Comparison of ENCODE assay signal across 6 cellular contexts in genomic region chr7:121036776-121037175, GRCh38. TPM values are rescaled to one million over a fixed set of nuclear protein-coding genes. Genes with fewer than 3 reads are reported as not detected.
A peak's percentile ranks its signal among the peaks of the same experiment; 100 is the strongest.
DNase-seq lines count a peak whose midpoint lies in the region; ATAC-seq, FAIRE-seq and TF ChIP-seq lines count a peak whose summit lies in the region.
"Not testable (repeated sequence)": the region's sequence is repeated elsewhere in the genome, so short reads cannot be mapped to it uniquely, and the experiment has no call there.
"Had no signal": no experiment of that assay in that cellular context is flagged by ENCODE, and none has a peak within 500 bp of the region (broad histone marks: within the 10 kb centered on the region; RNA-seq: fewer than 3 reads in every experiment).

No MANE protein-coding gene starts in this region.

- H3K79me2 ChIP-seq in K562 (ENCODE audit: control insufficient read depth, insufficient read depth, low read length) = peaks cover 98% of the 10 kb centered on the region

- POLR2A ChIA-PET in CD8-positive, alpha-beta memory T cell (lab: Charles Lee); K562 (lab: Yijun Ruan, JAX): not testable (repeated sequence)

- not testable (repeated sequence) for DNase-seq in CD8-positive, alpha-beta memory T cell; K562 (ENCODE audit: extremely low read depth in 1 of 4, low spot score in 3 of 4); gastrocnemius medialis

- H3K27me3 ChIP-seq in CD8-positive, alpha-beta memory T cell (ENCODE audit: insufficient read depth, low read length, poor library complexity, severe bottlenecking); K562 (ENCODE audit: control insufficient read depth in 2 of 2, insufficient read depth in 2 of 2, low read length in 2 of 2); gastrocnemius medialis: not testable (repeated sequence)

- CTCF ChIA-PET in CD8-positive, alpha-beta memory T cell (lab: Charles Lee); K562 (lab: Yijun Ruan, JAX; ENCODE audit: low intra/inter-chr PET ratio): not testable (repeated sequence)

- not testable (repeated sequence) for H3K9me3 Mint-ChIP-seq in CD8-positive, alpha-beta memory T cell

- FAIRE-seq in K562 (lab: Jason Lieb, UNC) = not testable (repeated sequence)
- peak; percentile 31 for FAIRE-seq in colon (lab: Jason Lieb, UNC)

- H3K4me2 ChIP-seq in K562 (ENCODE audit: insufficient read depth, low read length) = not testable (repeated sequence)

- not testable (repeated sequence) for H3K4me3 ChIP-seq in CD8-positive, alpha-beta memory T cell (ENCODE audit: low read length); K562; gastrocnemius medialis

- TF ChIP-seq EP300 in K562 (IDR thresholded peaks at IDR 0.05; ENCODE audit: low read length) = not testable (repeated sequence)

- H3K27ac Mint-ChIP-seq in CD8-positive, alpha-beta memory T cell = not testable (repeated sequence)

- H3K4me3 Mint-ChIP-seq in CD8-positive, alpha-beta memory T cell = not testable (repeated sequence)

- H3K9me3 ChIP-seq in CD8-positive, alpha-beta memory T cell (ENCODE audit: low read length); K562 (replicated peaks; ENCODE audit: control insufficient read depth, insufficient read depth, low read depth, low read length); gastrocnemius medialis: not testable (repeated sequence)

- TF ChIP-seq CTCF in K562 (IDR thresholded peaks at IDR 0.05 in 2 of 3, conservative IDR thresholded peaks at IDR 0.05 in 1 of 3; ENCODE audit: insufficient read depth in 2 of 3, low read depth in 1 of 3, low read length in 3 of 3); gastrocnemius medialis (IDR thresholded peaks at IDR 0.05 in 4 of 5, conservative IDR thresholded peaks at IDR 0.05 in 1 of 5): not testable (repeated sequence)

- H3K9me1 ChIP-seq in K562 (ENCODE audit: control insufficient read depth, insufficient read depth, low read length) = not testable (repeated sequence)

- H3K4me1 ChIP-seq in CD8-positive, alpha-beta memory T cell (ENCODE audit: insufficient read depth, low read length) = not testable (repeated sequence)
- peaks cover 14 to 50% of the 10 kb centered on the region in 2 experiments; a peak in 4 of 5 replicates for H3K4me1 ChIP-seq in K562 (replicated peaks in 1 of 2; ENCODE audit: control insufficient read depth in 2 of 2, insufficient read depth in 2 of 2, low read length in 2 of 2)
- peaks cover 23 to 54% of the 10 kb centered on the region in 2 donors for H3K4me1 ChIP-seq in gastrocnemius medialis

- not testable (repeated sequence) for H3K9ac ChIP-seq in K562 (ENCODE audit: insufficient read depth in 1 of 2, low read depth in 2 of 2, low read length in 2 of 2)

- not testable (repeated sequence) for H2AFZ ChIP-seq in K562 (ENCODE audit: low read depth, low read length)

- H3K36me3 Mint-ChIP-seq in CD8-positive, alpha-beta memory T cell = not testable (repeated sequence)

- TF ChIP-seq RAD21 in K562 (CRISPR knock-in tag; conservative IDR thresholded peaks at IDR 0.05 in 1 of 2, IDR thresholded peaks at IDR 0.05 in 1 of 2) = not testable (repeated sequence)

- H3K27me3 Mint-ChIP-seq in CD8-positive, alpha-beta memory T cell = peaks cover 5 to 15% of the 10 kb centered on the region in 2 donors

- not testable (repeated sequence) for BruUV-seq in K562 (replicated peaks; lab: Mats Ljungman, UMichigan)

- not testable (repeated sequence) for ATAC-seq in K562, gastrocnemius medialis

- in situ Hi-C loops in K562 (cut with MboI); gastrocnemius medialis (cut with MboI; ENCODE audit: low sequenced_read_pairs in 4 of 4): not testable (repeated sequence)

- peak overlapping the region; percentile 25 for H3K27ac ChIP-seq in CD8-positive, alpha-beta memory T cell (ENCODE audit: low read depth, low read length)
- peak overlapping the region; percentile 88; the same call in 1 of the 3 replicates for H3K27ac ChIP-seq in K562 (ENCODE audit: extremely low read depth, low read depth, low read length)
- H3K27ac ChIP-seq in gastrocnemius medialis = peak overlapping the region in 3 of 4 donors; percentile 15 to 86 (median 86)

- not testable (repeated sequence) for H3K4me1 Mint-ChIP-seq in CD8-positive, alpha-beta memory T cell

- not testable (repeated sequence) for TF ChIP-seq POLR2A in K562 (conservative IDR thresholded peaks at IDR 0.05); gastrocnemius medialis (IDR thresholded peaks at IDR 0.05)

- H3K36me3 ChIP-seq in CD8-positive, alpha-beta memory T cell (ENCODE audit: insufficient read depth, low read length); gastrocnemius medialis: not testable (repeated sequence)
- H3K36me3 ChIP-seq in K562 (ENCODE audit: control insufficient read depth, insufficient read depth, low read length) = peaks cover 42% of the 10 kb centered on the region

- intact Hi-C loops in K562 (cut with micrococcal nuclease); gastrocnemius medialis (cut with DNase I; ENCODE audit: low total_unique reads): not testable (repeated sequence)

- H4K20me1 ChIP-seq in K562 (replicated peaks; ENCODE audit: control insufficient read depth, insufficient read depth, low read length) = not testable (repeated sequence)

TF ChIP-seq in K562, 482 proteins besides CTCF, POLR2A, EP300 and RAD21 (continues in another document):
- TF ChIP-seq GTF2A2 (tag; IDR thresholded peaks at IDR 0.05) (peak; percentile 66; the same call in 1 of the 2 replicates), LCOR (CRISPR knock-in tag; IDR thresholded peaks at IDR 0.05) (peak; percentile 56; the same call in 1 of the 2 replicates), TRIM24 (IDR thresholded peaks at IDR 0.05) (peak in 1 of 2 experiments; percentile 81; a peak in 3 of 4 replicates), POLR2H (tag; IDR thresholded peaks at IDR 0.05; ENCODE audit: low read depth) (peak; percentile 48; the same call in 1 of the 2 replicates), TRIM28 (IDR thresholded peaks at IDR 0.05) (peak; percentile 46; the same call in 1 of the 2 replicates), ZNF354B (CRISPR knock-in tag; IDR thresholded peaks at IDR 0.05) (0 out of 2 replicates have a peak, but pooled peaks have one; percentile 11), KLF6 (CRISPR knock-in tag; IDR thresholded peaks at IDR 0.05; ENCODE audit: borderline replicate concordance) (0 out of 2 replicates have a peak, but pooled peaks have one; percentile 7), C11orf30 (IDR thresholded peaks at IDR 0.05; ENCODE audit: low read depth) (peak; percentile 40; the same call in 1 of the 2 replicates), CBX3 (IDR thresholded peaks at IDR 0.05; ENCODE audit: borderline replicate concordance in 1 of 2, low read length in 2 of 2) (peak in 1 of 2 experiments; percentile 60; a peak in 1 of 3 replicates), ZNF316 (IDR thresholded peaks at IDR 0.05) (peak; percentile 59; the same call in 1 of the 2 replicates)
- TF ChIP-seq, protein P1, sequence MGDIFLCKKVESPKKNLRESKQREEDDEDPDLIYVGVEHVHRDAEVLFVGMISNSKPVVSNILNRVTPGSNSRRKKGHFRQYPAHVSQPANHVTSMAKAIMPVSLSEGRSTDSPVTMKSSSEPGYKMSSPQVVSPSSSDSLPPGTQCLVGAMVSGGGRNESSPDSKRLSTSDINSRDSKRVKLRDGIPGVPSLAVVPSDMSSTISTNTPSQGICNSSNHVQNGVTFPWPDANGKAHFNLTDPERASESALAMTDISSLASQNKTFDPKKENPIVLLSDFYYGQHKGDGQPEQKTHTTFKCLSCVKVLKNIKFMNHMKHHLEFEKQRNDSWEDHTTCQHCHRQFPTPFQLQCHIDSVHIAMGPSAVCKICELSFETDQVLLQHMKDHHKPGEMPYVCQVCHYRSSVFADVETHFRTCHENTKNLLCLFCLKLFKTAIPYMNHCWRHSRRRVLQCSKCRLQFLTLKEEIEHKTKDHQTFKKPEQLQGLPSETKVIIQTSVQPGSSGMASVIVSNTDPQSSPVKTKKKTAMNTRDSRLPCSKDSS (IDR thresholded peaks at IDR 0.05; ENCODE audit: low read depth, partially characterized antibody) = peak; percentile 65
- TF ChIP-seq, protein P2, sequence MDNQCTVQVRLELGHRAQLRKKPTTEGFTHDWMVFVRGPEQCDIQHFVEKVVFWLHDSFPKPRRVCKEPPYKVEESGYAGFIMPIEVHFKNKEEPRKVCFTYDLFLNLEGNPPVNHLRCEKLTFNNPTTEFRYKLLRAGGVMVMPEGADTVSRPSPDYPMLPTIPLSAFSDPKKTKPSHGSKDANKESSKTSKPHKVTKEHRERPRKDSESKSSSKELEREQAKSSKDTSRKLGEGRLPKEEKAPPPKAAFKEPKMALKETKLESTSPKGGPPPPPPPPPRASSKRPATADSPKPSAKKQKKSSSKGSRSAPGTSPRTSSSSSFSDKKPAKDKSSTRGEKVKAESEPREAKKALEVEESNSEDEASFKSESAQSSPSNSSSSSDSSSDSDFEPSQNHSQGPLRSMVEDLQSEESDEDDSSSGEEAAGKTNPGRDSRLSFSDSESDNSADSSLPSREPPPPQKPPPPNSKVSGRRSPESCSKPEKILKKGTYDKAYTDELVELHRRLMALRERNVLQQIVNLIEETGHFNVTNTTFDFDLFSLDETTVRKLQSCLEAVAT (IDR thresholded peaks at IDR 0.05) = peak; percentile 10 to 29; a peak in 1 of 4 replicates

RNA-seq across cellular contexts. Expression of gene CPED1, which starts 48.3 kb away (rescaled TPM):
- under 1 TPM; 0.09 to 0.27 TPM for total RNA-seq in CD8-positive, alpha-beta memory T cell
- not detected for polyA plus RNA-seq in CD8-positive, alpha-beta memory T cell
- 894 and 1,629 TPM in 2 replicates for total RNA-seq in K562 (2011; cell fraction: chromatin; rRNA removed; ENCODE audit: low replicate concordance)
- 336 and 368 TPM in 2 replicates for total RNA-seq in K562 (2011; cell fraction: nucleolus; rRNA removed)
- 603 and 625 TPM in 2 replicates for total RNA-seq in K562 (2011; cell fraction: nucleoplasm; rRNA removed)
- total RNA-seq in K562 (2014; rRNA removed) = 228 and 247 TPM in 2 replicates
- total RNA-seq in K562 (2014; rRNA removed; fragmentation: Illumina TruSeq; extraction: Trizol) = 393 and 413 TPM in 2 replicates
- 254 and 267 TPM in 2 replicates for total RNA-seq in K562 (2015; rRNA removed; fragmentation: Illumina TruSeq; extraction: Trizol)
- total RNA-seq in K562 (2021) = 290 and 301 TPM in 2 replicates
- 205 and 316 TPM in 2 replicates for polyA plus RNA-seq in K562 (2011; rRNA removed)
- polyA plus RNA-seq in K562 (2011; cell fraction: cytosol; rRNA removed) = 91.5 and 147 TPM in 2 replicates
- polyA plus RNA-seq in K562 (2011; cell fraction: nucleus; rRNA removed) = 211 and 239 TPM in 2 replicates
- polyA plus RNA-seq in K562 (2012) = 152 and 202 TPM in 2 replicates
- polyA plus RNA-seq in K562 (2014; fragmentation: Illumina TruSeq; extraction: Trizol) = 288 and 329 TPM in 2 replicates
- 100 to 1,000 TPM; 221 to 292 TPM for polyA plus RNA-seq in K562 (2014; fragmentation: Nextera tagmentation; extraction: Ambion mirVana)
- 195 and 210 TPM in 2 replicates for polyA plus RNA-seq in K562 (2014; rRNA removed)
- polyA minus RNA-seq in K562 (2011; rRNA and poly(A)+ RNA removed) = 717 and 810 TPM in 2 replicates
- polyA minus RNA-seq in K562 (2011; cell fraction: cytosol; rRNA and poly(A)+ RNA removed) = 96.8 and 138 TPM in 2 replicates
- polyA minus RNA-seq in K562 (2011; cell fraction: nucleus; rRNA and poly(A)+ RNA removed) = 704 and 866 TPM in 2 replicates
- total RNA-seq in gastrocnemius medialis = 10 to 100 TPM in 3 of 4 donors, 1 to 10 TPM in 1; 4.8 to 35.5 (median 34.1) TPM
- total RNA-seq: CD8-positive, alpha-beta T cell had no signal
- polyA plus RNA-seq: CD4-positive, alpha-beta memory T cell had no signal

Comparison
In these comparisons a context has a peak if more than half of its experiments do, and no peak if none do; other contexts are left out.
1. H3K27ac ChIP-seq: peak in every context shown above with its lines; median percentile 88 in K562; 86 in gastrocnemius medialis; 25 in CD8-positive, alpha-beta memory T cell.
2. RNA of gene CPED1, which starts 48.3 kb away (total RNA-seq): 228 to 1,629 TPM in K562; 4.8 to 35.5 TPM in gastrocnemius medialis and 0.09 to 0.27 TPM in CD8-positive, alpha-beta memory T cell; every median in the first group is over 4 times any median in the second.